8 cellular contexts compared by ENCODE assay signal in the genomic region with DNA sequence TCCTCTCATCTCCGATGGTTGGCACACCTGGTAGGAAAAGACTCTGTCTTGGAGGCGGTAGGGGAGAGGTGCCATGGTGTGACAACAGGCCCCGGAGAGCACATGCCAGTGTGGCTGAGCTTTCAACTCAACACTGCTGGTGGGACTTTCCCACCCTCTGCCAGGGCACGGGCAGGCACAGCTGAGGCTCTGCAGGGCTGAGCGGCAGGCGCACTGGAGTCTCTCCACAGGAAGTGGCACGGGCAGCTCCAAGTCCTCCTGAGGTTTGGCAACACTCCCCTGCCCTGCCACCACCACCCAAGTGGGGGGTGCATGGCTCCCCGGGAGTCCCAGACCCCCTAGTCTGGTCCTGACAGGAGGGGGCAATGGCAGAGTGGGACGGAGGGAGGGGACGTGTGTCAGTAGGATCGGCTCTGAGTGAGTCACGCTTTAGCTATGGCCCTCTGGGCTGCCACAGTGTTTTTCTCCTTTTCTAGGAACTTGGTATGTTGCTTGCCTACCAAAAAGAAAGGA. TPM values are rescaled to one million over a fixed set of nuclear protein-coding genes. Genes with fewer than 3 reads are reported as not detected.
DNase-seq lines count a peak whose midpoint lies in the region; ATAC-seq, FAIRE-seq and TF ChIP-seq lines count a peak whose summit lies in the region.

No MANE protein-coding gene starts in this region.

- peaks cover 38% of the 10 kb centered on the region for H3K36me3 Mint-ChIP-seq in activated CD4-positive, alpha-beta T cell treated with anti-CD3 and anti-CD28 coated beads, Interleukin-2, amount 10 ng/mL, durations not matched to agents 7 days and 5 days (ENCODE audit: low read depth)
- peaks cover 42% of the 10 kb centered on the region for H3K36me3 Mint-ChIP-seq in effector memory CD8-positive, alpha-beta T cell (ENCODE audit: insufficient read depth)
- peaks cover 5% of the 10 kb centered on the region for H3K36me3 Mint-ChIP-seq in neural crest cell (ENCODE audit: low read depth)

- peak overlapping the region; percentile 92 for H3K27ac Mint-ChIP-seq in activated CD4-positive, alpha-beta T cell treated with anti-CD3 and anti-CD28 coated beads, Interleukin-2, amount 10 ng/mL, durations not matched to agents 7 days and 5 days
- peak overlapping the region; percentile 69 to 81 for H3K27ac Mint-ChIP-seq in effector memory CD8-positive, alpha-beta T cell
- peak overlapping the region; percentile 75 for H3K27ac Mint-ChIP-seq in neural crest cell (ENCODE audit: unreplicated experiment)

- no peaks in the 10 kb centered on the region for H3K9me3 Mint-ChIP-seq in activated CD4-positive, alpha-beta T cell treated with anti-CD3 and anti-CD28 coated beads, Interleukin-2, amount 10 ng/mL, durations not matched to agents 7 days and 5 days
- no peaks in the 10 kb centered on the region for H3K9me3 Mint-ChIP-seq in effector memory CD8-positive, alpha-beta T cell
- H3K9me3 Mint-ChIP-seq in neural crest cell = no peaks in the 10 kb centered on the region

- H3K4me3 Mint-ChIP-seq in activated CD4-positive, alpha-beta T cell treated with anti-CD3 and anti-CD28 coated beads, Interleukin-2, amount 10 ng/mL, durations not matched to agents 7 days and 5 days = no peak overlapping the region
- peak overlapping the region; percentile 27 to 38 for H3K4me3 Mint-ChIP-seq in effector memory CD8-positive, alpha-beta T cell
- no peak overlapping the region for H3K4me3 Mint-ChIP-seq in neural crest cell

- peak; percentile 84 for DNase-seq in H54 (ENCODE audit: insufficient read length, low spot score)
- peak; percentile 55 for DNase-seq in activated CD4-positive, alpha-beta T cell treated with anti-CD3 and anti-CD28 coated beads, Interleukin-2, amount 10 ng/mL, durations not matched to agents 7 days and 5 days
- DNase-seq in effector memory CD8-positive, alpha-beta T cell = peak in 2 of 3 experiments; percentile 27 to 29
- DNase-seq in neural crest cell (ENCODE audit: low read depth, low spot score) = no peak
- no peak for DNase-seq in NOMO-1 treated with DMSO at 0.1 percent for 48 hours (lab: John Stamatoyannopoulos, UW; ENCODE audit: unreplicated experiment)
- DNase-seq in NCI-H345 (lab: John Stamatoyannopoulos, UW) = no peak

- peaks cover 35% of the 10 kb centered on the region for H3K4me1 Mint-ChIP-seq in activated CD4-positive, alpha-beta T cell treated with anti-CD3 and anti-CD28 coated beads, Interleukin-2, amount 10 ng/mL, durations not matched to agents 7 days and 5 days
- H3K4me1 Mint-ChIP-seq in effector memory CD8-positive, alpha-beta T cell (ENCODE audit: low read depth in 2 of 2) = peaks cover 8 to 9% of the 10 kb centered on the region in 2 donors
- peaks cover 27% of the 10 kb centered on the region for H3K4me1 Mint-ChIP-seq in neural crest cell

- peak; percentile 97 for ATAC-seq in effector memory CD8-positive, alpha-beta T cell (replicated peaks)
- no peak for ATAC-seq in GM21515 (IDR thresholded peaks at IDR 0.05; ENCODE audit: unreplicated experiment)
- no peak for ATAC-seq in HG02763 (IDR thresholded peaks at IDR 0.05; ENCODE audit: unreplicated experiment)

- no peak for TF ChIP-seq POLR2A in H54 (IDR thresholded peaks at IDR 0.05; ENCODE audit: low read depth, low read length)

- CTCF ChIA-PET in activated CD4-positive, alpha-beta T cell treated with anti-CD3 and anti-CD28 coated beads, Interleukin-2, amount 10 ng/mL, durations not matched to agents 7 days and 5 days (lab: Charles Lee) = interaction anchor here (1.0 to 7.4 kb wide), 8 partner anchors 9 to 78 kb away, joined by 3 to 42 read pairs (median 4); a partner anchor contains a TSS

- POLR2A ChIA-PET in activated CD4-positive, alpha-beta T cell treated with anti-CD3 and anti-CD28 coated beads, Interleukin-2, amount 10 ng/mL, durations not matched to agents 7 days and 5 days (lab: Charles Lee) = interaction anchor here (0.9 kb wide), 1 partner anchor 15 kb away, joined by 3 read pairs; no protein-coding TSS in a partner anchor

- no peak for TF ChIP-seq CTCF in neural crest cell (conservative IDR thresholded peaks at IDR 0.05)

- no peak for FAIRE-seq in H54 (lab: Jason Lieb, UNC)

- no peaks in the 10 kb centered on the region for H3K27me3 Mint-ChIP-seq in activated CD4-positive, alpha-beta T cell treated with anti-CD3 and anti-CD28 coated beads, Interleukin-2, amount 10 ng/mL, durations not matched to agents 7 days and 5 days
- no peaks in the 10 kb centered on the region for H3K27me3 Mint-ChIP-seq in effector memory CD8-positive, alpha-beta T cell
- H3K27me3 Mint-ChIP-seq in neural crest cell (ENCODE audit: low read depth) = no peaks in the 10 kb centered on the region

RNA-seq across cellular contexts. Expression of a gene that starts 27.3 kb away (rescaled TPM):
- total RNA-seq in activated CD4-positive, alpha-beta T cell treated with anti-CD3 and anti-CD28 coated beads, Interleukin-2, amount 10 ng/mL, durations not matched to agents 7 days and 5 days = 1 to 10 TPM; 7.3 to 9.3 TPM
- total RNA-seq in neural crest cell = 24.8 and 28.5 TPM in 2 replicates

RNA-seq across cellular contexts. Expression of a gene that starts 35.0 kb away (rescaled TPM):
- total RNA-seq in activated CD4-positive, alpha-beta T cell treated with anti-CD3 and anti-CD28 coated beads, Interleukin-2, amount 10 ng/mL, durations not matched to agents 7 days and 5 days = 10 to 100 TPM; 53.7 to 59.1 TPM
- 77.5 and 80.1 TPM in 2 replicates for total RNA-seq in neural crest cell

RNA-seq across cellular contexts. Expression of a gene that starts 44.5 kb away (rescaled TPM):
- 1 to 10 TPM; 6.5 to 6.9 TPM for total RNA-seq in activated CD4-positive, alpha-beta T cell treated with anti-CD3 and anti-CD28 coated beads, Interleukin-2, amount 10 ng/mL, durations not matched to agents 7 days and 5 days
- total RNA-seq in neural crest cell = 5.4 and 5.9 TPM in 2 replicates

RNA-seq across cellular contexts. Expression of a gene that starts 47.0 kb away (rescaled TPM):
- 10 to 100 TPM; 39.3 to 39.4 TPM for total RNA-seq in activated CD4-positive, alpha-beta T cell treated with anti-CD3 and anti-CD28 coated beads, Interleukin-2, amount 10 ng/mL, durations not matched to agents 7 days and 5 days
- 48.1 and 48.4 TPM in 2 replicates for total RNA-seq in neural crest cell

Comparison
In these comparisons a context has a peak if more than half of its experiments do, and no peak if none do; other contexts are left out.
1. DNase-seq: peak in H54 (single experiment), activated CD4-positive, alpha-beta T cell treated with anti-CD3 and anti-CD28 coated beads, Interleukin-2, amount 10 ng/mL, durations not matched to agents 7 days and 5 days (single experiment) and effector memory CD8-positive, alpha-beta T cell (2 of 3); none in neural crest cell (single experiment), NOMO-1 treated with DMSO at 0.1 percent for 48 hours (single experiment) and NCI-H345 (single experiment).
2. H3K4me3 Mint-ChIP-seq: peak in effector memory CD8-positive, alpha-beta T cell (2 of 2); none in activated CD4-positive, alpha-beta T cell treated with anti-CD3 and anti-CD28 coated beads, Interleukin-2, amount 10 ng/mL, durations not matched to agents 7 days and 5 days (single experiment) and neural crest cell (single experiment).
3. Peak in every context shown above with its lines, with median percentiles within 50 percentile points of each other: H3K27ac Mint-ChIP-seq.